9 cellular contexts compared by ENCODE assay signal in genomic region chr22:21947040-21948014, GRCh38. TPM values are rescaled to one million over a fixed set of nuclear protein-coding genes. Genes with fewer than 3 reads are reported as not detected.
DNase-seq lines count a peak whose midpoint lies in the region; ATAC-seq and TF ChIP-seq lines count a peak whose summit lies in the region.
"Had no signal": no experiment of that assay in that cellular context is flagged by ENCODE, and none has a peak within 500 bp of the region (broad histone marks: within the 10 kb centered on the region; RNA-seq: fewer than 3 reads in every experiment).

No MANE protein-coding gene starts in this region.

- H3K79me2 ChIP-seq in GM23338 (replicated peaks; ENCODE audit: insufficient read depth): no peaks in the 10 kb centered on the region

- H3K9me3 ChIP-seq in stomach smooth muscle (ENCODE audit: control insufficient read depth in 2 of 2, low read length in 2 of 2): no peaks in the 10 kb centered on the region

- peak; percentile 78 for DNase-seq in GM23338 (ENCODE audit: low spot score)
- DNase-seq in fibroblast of villous mesenchyme (ENCODE audit: low read depth): peak; percentile 48
- no peak for DNase-seq in GM20000 (ENCODE audit: low spot score)
- DNase-seq in Ammon's horn (ENCODE audit: low spot score): no peak
- DNase-seq in germinal center (ENCODE audit: low spot score): no peak

- H3K27ac ChIP-seq in GM23338 (ENCODE audit: low read depth) (peak overlapping the region; percentile 48; the same call in 1 of the 2 replicates), stomach smooth muscle (ENCODE audit: low read length) (peak overlapping the region; percentile 41)
- H3K27ac ChIP-seq: KMS-11 had no signal

- H4K20me1 ChIP-seq in GM23338 (replicated peaks; ENCODE audit: insufficient read depth): peaks cover 9% of the 10 kb centered on the region

- H3K4me1 Mint-ChIP-seq in GM23338: peaks cover 30% of the 10 kb centered on the region

- peak overlapping the region; percentile 39 for H3K27ac Mint-ChIP-seq in GM23338

- H3F3A ChIP-seq in GM23338 (replicated peaks; ENCODE audit: low read depth): 0 out of 2 replicates have a peak, but pooled peaks cover 7% of the 10 kb centered on the region

- H3K27me3 ChIP-seq in GM23338 (ENCODE audit: insufficient read depth): peaks cover 14% of the 10 kb centered on the region
- H3K27me3 ChIP-seq in stomach smooth muscle (ENCODE audit: control insufficient read depth in 1 of 2, insufficient read depth in 2 of 2, low read length in 2 of 2): no peaks in the 10 kb centered on the region

- TF ChIP-seq CTCF in GM23338 (conservative IDR thresholded peaks at IDR 0.05; ENCODE audit: low read depth in 2 of 2): peak; percentile 43 to 56
- peak; percentile 59 for TF ChIP-seq CTCF in fibroblast of villous mesenchyme (IDR thresholded peaks at IDR 0.05; ENCODE audit: insufficient read depth, low read depth, low read length)
- TF ChIP-seq CTCF in GM20000 (IDR thresholded peaks at IDR 0.05; ENCODE audit: extremely low read depth, missing control alignments): no peak

- H3K36me3 Mint-ChIP-seq in GM23338 (ENCODE audit: low read depth): peaks cover 9% of the 10 kb centered on the region; the same call in 2 of the 3 replicates

- H3K4me3 Mint-ChIP-seq in GM23338: no peak overlapping the region; the same call in 2 of the 3 replicates

- peaks cover 14% of the 10 kb centered on the region for H3K27me3 Mint-ChIP-seq in GM23338 (ENCODE audit: insufficient read depth, low read depth, poor library complexity)

- H3K9me2 ChIP-seq in GM23338 (ENCODE audit: insufficient read depth): no peaks in the 10 kb centered on the region

- peak overlapping the region; percentile 40 for H3K4me2 ChIP-seq in GM23338
- H3K4me2 ChIP-seq: KMS-11 had no signal

- H3K36me3 ChIP-seq in GM23338 (ENCODE audit: insufficient read depth): no peaks in the 10 kb centered on the region; the same call in 1 of the 2 replicates
- peaks cover 14 to 15% of the 10 kb centered on the region in 2 donors for H3K36me3 ChIP-seq in stomach smooth muscle (ENCODE audit: control insufficient read depth in 2 of 2, insufficient read depth in 2 of 2, low read length in 2 of 2)

- H3K9ac ChIP-seq in stomach smooth muscle (ENCODE audit: low read length in 2 of 2): peak overlapping the region in 1 of 2 donors; percentile 47
- H3K9ac ChIP-seq: KMS-11 had no signal

- ATAC-seq in GM23338: peak; percentile 74
- peak; percentile 75 for ATAC-seq in SK-N-SH treated with all-trans-retinoic acid at 6 μM for 48 hours
- ATAC-seq in HG03095 (IDR thresholded peaks at IDR 0.05; ENCODE audit: unreplicated experiment): no peak

- no peak overlapping the region for H3K4me3 ChIP-seq in GM23338
- H3K4me3 ChIP-seq in fibroblast of villous mesenchyme (ENCODE audit: low read depth, low read length): no peak overlapping the region
- no peak overlapping the region for H3K4me3 ChIP-seq in stomach smooth muscle (ENCODE audit: low read length in 2 of 2)

- H2AFZ ChIP-seq in GM23338: no peak overlapping the region

- no peaks in the 10 kb centered on the region for H3K9me3 Mint-ChIP-seq in GM23338

- peaks cover 12% of the 10 kb centered on the region; the same call in 1 of the 2 replicates for H3K4me1 ChIP-seq in GM23338 (ENCODE audit: insufficient read depth)
- peaks cover 48% of the 10 kb centered on the region for H3K4me1 ChIP-seq in stomach smooth muscle (ENCODE audit: control insufficient read depth, insufficient read depth, low read length)

TF ChIP-seq in GM23338, 12 proteins besides CTCF, POLR2A, EP300 and RAD21 (continues in another document):
- TF ChIP-seq ZNF114 (CRISPR knock-in tag; IDR thresholded peaks at IDR 0.05) (no peak), REST (IDR thresholded peaks at IDR 0.05; ENCODE audit: unreplicated experiment) (no peak), EZH2phosphoT487 (IDR thresholded peaks at IDR 0.05; ENCODE audit: unreplicated experiment) (no peak), ZNF331 (CRISPR knock-in tag; IDR thresholded peaks at IDR 0.05; ENCODE audit: low read depth) (no peak)

TF ChIP-seq in SK-N-SH treated with all-trans-retinoic acid at 6 μM for 48 hours, 23 proteins besides CTCF, POLR2A, EP300 and RAD21:
- no peak for TF ChIP-seq TOX (CRISPR knock-in tag; IDR thresholded peaks at IDR 0.05; ENCODE audit: borderline replicate concordance)
- no peak for TF ChIP-seq ZNF70 (CRISPR knock-in tag; IDR thresholded peaks at IDR 0.05)
- TF ChIP-seq ZNF8 (CRISPR knock-in tag; IDR thresholded peaks at IDR 0.05): no peak
- no peak for TF ChIP-seq TCF4 (CRISPR knock-in tag; IDR thresholded peaks at IDR 0.05; ENCODE audit: borderline replicate concordance)
- TF ChIP-seq PPARA (CRISPR knock-in tag; IDR thresholded peaks at IDR 0.05; ENCODE audit: borderline replicate concordance): no peak
- no peak for TF ChIP-seq BACH2 (CRISPR knock-in tag; IDR thresholded peaks at IDR 0.05; ENCODE audit: borderline replicate concordance)

RNA-seq across cellular contexts. Expression of gene PPM1F, which starts 5.3 kb away (rescaled TPM):
- 22.7 and 29.3 TPM in 2 replicates for total RNA-seq in GM23338 (2014; rRNA removed; shearing (Covaris generic))
- 4.4 and 7.1 TPM in 2 replicates for polyA plus RNA-seq in GM23338 (2016; fragmentation: Nextera tagmentation; extraction: Ambion mirVana)
- 33.2 and 36.7 TPM in 2 replicates for total RNA-seq in fibroblast of villous mesenchyme

RNA-seq across cellular contexts. Expression of gene TOP3B, which starts 35.3 kb away (rescaled TPM):
- 53.5 and 77.7 TPM in 2 replicates for total RNA-seq in GM23338 (2014; rRNA removed; shearing (Covaris generic))
- polyA plus RNA-seq in GM23338 (2016; fragmentation: Nextera tagmentation; extraction: Ambion mirVana): 32.7 and 35.7 TPM in 2 replicates
- total RNA-seq in fibroblast of villous mesenchyme: 31.6 and 33.2 TPM in 2 replicates

Comparison
In these comparisons a context has a peak if more than half of its experiments do, and no peak if none do; other contexts are left out.
1. DNase-seq: peak in GM23338 (single experiment) and fibroblast of villous mesenchyme (single experiment); none in GM20000 (single experiment), Ammon's horn (single experiment) and germinal center (single experiment).